In genomic region chr3:171874251-171874679, GRCh38 we compare ENCODE assay signal across 9 cellular contexts. TPM values are rescaled to one million over a fixed set of nuclear protein-coding genes. Genes with fewer than 3 reads are reported as not detected.
A peak's percentile ranks its signal among the peaks of the same experiment; 100 is the strongest.
DNase-seq lines count a peak whose midpoint lies in the region; ATAC-seq and TF ChIP-seq lines count a peak whose summit lies in the region.
"Had no signal": no experiment of that assay in that cellular context is flagged by ENCODE, and none has a peak within 500 bp of the region (broad histone marks: within the 10 kb centered on the region; RNA-seq: fewer than 3 reads in every experiment).

No MANE protein-coding gene starts in this region.

- H3K27ac ChIP-seq in transverse colon = peak overlapping the region; percentile 31 to 54 (median 40)

- DNase-seq in HuH-7 (ENCODE audit: low spot score) = peak; percentile 28
- DNase-seq in brain pericyte (ENCODE audit: low read depth, low spot score) = peak; percentile 36
- peak; percentile 99 for DNase-seq in kidney tubule cell (ENCODE audit: low spot score)
- DNase-seq in transverse colon = no peak
- no peak for DNase-seq in GM13977 (ENCODE audit: low spot score)
- no peak for DNase-seq in NK-92 (lab: John Stamatoyannopoulos, UW; ENCODE audit: unreplicated experiment)
- DNase-seq: central memory CD4-positive, alpha-beta T cell; stimulated activated CD4-positive, alpha-beta T cell treated with anti-CD3 and anti-CD28 coated beads, Interleukin-1b, Interleukin-23, amount 100 ng/mL, for 48 hours had no signal

- WGBS in transverse colon (ENCODE audit: low coverage in 1 of 2), 2 donors = 45 to 58% methylated on average over 2 of the region's 2 CpGs

- H3K4me1 ChIP-seq in transverse colon = peaks cover 0 to 29% (median 0%) of the 10 kb centered on the region in 4 donors

- TF ChIP-seq CTCF in transverse colon (IDR thresholded peaks at IDR 0.05) (no peak), GM13977 (IDR thresholded peaks at IDR 0.05; ENCODE audit: extremely low read depth, insufficient read depth, missing control alignments) (no peak)

- no peak overlapping the region for H3K4me3 ChIP-seq in transverse colon

- in situ Hi-C loops in transverse colon (cut with MboI; ENCODE audit: low pct_ligation_motif_present in 1 of 4, low pct_unique_long_range_greater_than_20kb in 1 of 4, low sequenced_read_pairs in 3 of 4) = no loop called here
- in situ Hi-C loops in GM13977 (cut with MboI; ENCODE audit: low pct_unique_long_range_greater_than_20kb, low sequenced_read_pairs, unreplicated experiment) = no loop called here

- no peaks in the 10 kb centered on the region for H3K27me3 ChIP-seq in transverse colon

- TF ChIP-seq EP300 in transverse colon (IDR thresholded peaks at IDR 0.05; ENCODE audit: low read depth) = no peak

- ATAC-seq in GM18517 (IDR thresholded peaks at IDR 0.05; ENCODE audit: unreplicated experiment) = no peak

- TF ChIP-seq POLR2A in transverse colon (IDR thresholded peaks at IDR 0.05) = no peak

- intact Hi-C loops in transverse colon (cut with DNase I; ENCODE audit: low total_unique reads) = no loop called here

- H3K36me3 ChIP-seq in transverse colon = no peaks in the 10 kb centered on the region

- H3K9me3 ChIP-seq in transverse colon = no peaks in the 10 kb centered on the region

RNA-seq across cellular contexts. Expression of gene TMEM212, which starts 31.1 kb away (rescaled TPM):
- total RNA-seq in transverse colon = not detected

Comparison
In these comparisons a context has a peak if more than half of its experiments do, and no peak if none do; other contexts are left out.
1. DNase-seq: peak in HuH-7 (single experiment), brain pericyte (single experiment) and kidney tubule cell (single experiment); none in transverse colon (single experiment), GM13977 (single experiment) and NK-92 (single experiment).